8 cellular contexts compared by ENCODE assay signal in genomic region chr6:151036211-151036721, GRCh38.
A peak's percentile ranks its signal among the peaks of the same experiment; 100 is the strongest.
DNase-seq lines count a peak whose midpoint lies in the region; ATAC-seq, FAIRE-seq and TF ChIP-seq lines count a peak whose summit lies in the region.
"Not testable (repeated sequence)": the region's sequence is repeated elsewhere in the genome, so short reads cannot be mapped to it uniquely, and the experiment has no call there.

No MANE protein-coding gene starts in this region.

- not testable (repeated sequence) for H3K4me2 ChIP-seq in IMR-90 (ENCODE audit: low read depth, low read length)
- H3K4me2 ChIP-seq in HepG2 (ENCODE audit: low read depth, low read length) = peak overlapping the region; percentile 36

- H3K4me1 Mint-ChIP-seq in MCF 10A (ENCODE audit: insufficient read depth, unreplicated experiment) = peaks cover 23% of the 10 kb centered on the region

- H3K36me3 ChIP-seq in IMR-90 (ENCODE audit: control insufficient read depth, insufficient read depth, low read length) (peaks cover 31% of the 10 kb centered on the region), HepG2 (replicated peaks in 1 of 2; ENCODE audit: control insufficient read depth in 1 of 2, insufficient read depth in 2 of 2, low read length in 2 of 2) (peaks cover 9 to 39% of the 10 kb centered on the region in 2 experiments)
- not testable (repeated sequence) for H3K36me3 ChIP-seq in uterus

- H3K79me2 ChIP-seq in HepG2 (ENCODE audit: insufficient read depth, low read length) = not testable (repeated sequence)

- H3K4me3 Mint-ChIP-seq in MCF 10A (ENCODE audit: unreplicated experiment) = peak overlapping the region; percentile 38

- not testable (repeated sequence) for H3K14ac ChIP-seq in IMR-90 (replicated peaks; ENCODE audit: low read depth, low read length)

- not testable (repeated sequence) for BruUV-seq in IMR-90 (replicated peaks; lab: Mats Ljungman, UMichigan); MCF 10A (replicated peaks; lab: Mats Ljungman, UMichigan); HepG2 (replicated peaks; lab: Mats Ljungman, UMichigan)

- H3K27ac Mint-ChIP-seq in MCF 10A (ENCODE audit: low read depth, unreplicated experiment) = peak overlapping the region; percentile 84

- H4K91ac ChIP-seq in IMR-90 (ENCODE audit: insufficient read depth, low read depth, low read length) = peak overlapping the region; percentile 25; the same call in 1 of the 2 replicates

- not testable (repeated sequence) for ATAC-seq in IMR-90 (ENCODE audit: low read depth); HepG2

- H3K4me1 ChIP-seq in IMR-90 (ENCODE audit: control insufficient read depth, insufficient read depth, low read length) = peaks cover 15% of the 10 kb centered on the region
- H3K4me1 ChIP-seq in HepG2 (ENCODE audit: insufficient read depth, low read length) = peaks cover 64% of the 10 kb centered on the region
- H3K4me1 ChIP-seq in uterus = not testable (repeated sequence)

- TF ChIP-seq CTCF in IMR-90 (conservative IDR thresholded peaks at IDR 0.05; ENCODE audit: low read depth, low read length); MCF 10A (IDR thresholded peaks at IDR 0.05; ENCODE audit: unreplicated experiment); fibroblast of mammary gland (conservative IDR thresholded peaks at IDR 0.05; ENCODE audit: control insufficient read depth, insufficient read depth, low read depth, low read length); HepG2 (CRISPR knock-in tag; IDR thresholded peaks at IDR 0.05); uterus (IDR thresholded peaks at IDR 0.05): not testable (repeated sequence)

- H4K20me1 ChIP-seq in IMR-90 (ENCODE audit: insufficient read depth, low read length); HepG2 (ENCODE audit: insufficient read depth, low read length): not testable (repeated sequence)

- H4K5ac ChIP-seq in IMR-90 (ENCODE audit: low read depth, low read length) = not testable (repeated sequence)

- not testable (repeated sequence) for H3K27me3 ChIP-seq in IMR-90 (ENCODE audit: control insufficient read depth, insufficient read depth, low read length); HepG2 (ENCODE audit: control insufficient read depth in 1 of 2, insufficient read depth in 2 of 2, low read length in 2 of 2); uterus

- peak overlapping the region; percentile 62; the same call in 1 of the 2 replicates for H2BK20ac ChIP-seq in IMR-90 (ENCODE audit: low read depth, low read length)

- not testable (repeated sequence) for H2AK9ac ChIP-seq in IMR-90 (replicated peaks; ENCODE audit: low read depth, low read length, poor library complexity)

- not testable (repeated sequence) for H3K9me3 Mint-ChIP-seq in MCF 10A (ENCODE audit: unreplicated experiment)

- peak overlapping the region; percentile 50; the same call in 1 of the 2 replicates for H2AK5ac ChIP-seq in IMR-90 (ENCODE audit: low read depth, low read length)

- H3K4me3 ChIP-seq in IMR-90 (ENCODE audit: insufficient read depth, low read depth, low read length); fibroblast of mammary gland (ENCODE audit: control insufficient read depth, low read depth, low read length); HepG2 (replicated peaks in 1 of 3; ENCODE audit: insufficient read depth in 1 of 3, low read depth in 2 of 3, low read length in 3 of 3); uterus: not testable (repeated sequence)

- intact Hi-C loops in IMR-90 (cut with micrococcal nuclease); uterus (cut with DNase I; ENCODE audit: low total_unique reads): not testable (repeated sequence)
- intact Hi-C loops in MCF 10A (cut with micrococcal nuclease) = loop anchor here (2.0 kb wide), 1 partner anchor 25 kb away; no protein-coding TSS in a partner anchor
- intact Hi-C loops in HepG2 (cut with micrococcal nuclease; ENCODE audit: unreplicated experiment) = loop anchor here (2.0 kb wide), 1 partner anchor 33 kb away; no protein-coding TSS in a partner anchor

- H3K9me1 ChIP-seq in IMR-90 (ENCODE audit: insufficient read depth, low read length) = peaks cover 18% of the 10 kb centered on the region

- POLR2A ChIA-PET in IMR-90 (lab: Charles Lee; ENCODE audit: unreplicated experiment) = not testable (repeated sequence)
- POLR2A ChIA-PET in MCF 10A (lab: Yijun Ruan, JAX) = interaction anchor here (0.6 to 2.1 kb wide), 8 partner anchors 10 to 918 kb away, joined by 3 to 16 read pairs (median 6); no protein-coding TSS in a partner anchor
- POLR2A ChIA-PET in HepG2 (lab: Yijun Ruan, JAX) = interaction anchor here (0.6 to 1.4 kb wide), 10 partner anchors 8 to 169 kb away, joined by 3 to 10 read pairs (median 4); no protein-coding TSS in a partner anchor

- not testable (repeated sequence) for H2AFZ ChIP-seq in IMR-90 (replicated peaks; ENCODE audit: low read length, poor library complexity); HepG2 (ENCODE audit: low read length)

- not testable (repeated sequence) for TF ChIP-seq POLR2A in IMR-90 (IDR thresholded peaks at IDR 0.05; ENCODE audit: low read depth, low read length); HepG2 (IDR thresholded peaks at IDR 0.05; ENCODE audit: insufficient read depth in 1 of 2, low read depth in 2 of 2, low read length in 2 of 2); uterus (IDR thresholded peaks at IDR 0.05)

- peak overlapping the region; percentile 60; the same call in 1 of the 2 replicates for H3K4ac ChIP-seq in IMR-90 (ENCODE audit: low read depth, low read length)

- peak overlapping the region; percentile 34; the same call in 1 of the 2 replicates for H3K9ac ChIP-seq in IMR-90 (ENCODE audit: low read depth, low read length)
- peak overlapping the region; percentile 80 for H3K9ac ChIP-seq in HepG2 (ENCODE audit: insufficient read depth, low read depth, low read length)

- peak overlapping the region; percentile 49 to 50; a peak in 2 of 4 replicates for H4K8ac ChIP-seq in IMR-90 (ENCODE audit: low read depth in 2 of 2, low read length in 2 of 2)

- peak overlapping the region; percentile 53; the same call in 1 of the 3 replicates for H2BK15ac ChIP-seq in IMR-90 (ENCODE audit: low read depth, low read length)

- H3K36me3 Mint-ChIP-seq in MCF 10A (ENCODE audit: insufficient read depth, unreplicated experiment) = peaks cover 47% of the 10 kb centered on the region

- H3K23ac ChIP-seq in IMR-90 (ENCODE audit: low read depth, low read length) = peak overlapping the region; percentile 42; the same call in 1 of the 2 replicates

- WGBS in IMR-90 (ENCODE audit: extremely low coverage in 2 of 2, insufficient read length in 1 of 2), 2 experiments = no CpG with 5 or more reads among the region's 3 CpGs
- 7% methylated on average over 3 of the region's 3 CpGs for WGBS in HepG2 (ENCODE audit: low lambda C conversion rate)

- in situ Hi-C loops in IMR-90 (cut with MboI; ENCODE audit: low sequenced_read_pairs); HepG2 (cut with HindIII; ENCODE audit: extremely low pct_ligation_motif_present, low pct_unique_long_range_greater_than_20kb): not testable (repeated sequence)

- H2BK5ac ChIP-seq in IMR-90 (ENCODE audit: low read depth, low read length, poor library complexity, severe bottlenecking) = peak overlapping the region; percentile 79

- peak overlapping the region; percentile 86; the same call in 1 of the 2 replicates for H3K18ac ChIP-seq in IMR-90 (ENCODE audit: low read depth, low read length)

- not testable (repeated sequence) for FAIRE-seq in HepG2 (lab: Jason Lieb, UNC)

- H3K27ac ChIP-seq in IMR-90 (ENCODE audit: insufficient read depth, low read length) (peak overlapping the region; percentile 92), HepG2 (ENCODE audit: extremely low read length, insufficient read depth, low read length) (peak overlapping the region; percentile 96), uterus (peak overlapping the region; percentile 8 to 50)

- not testable (repeated sequence) for H3K9me3 ChIP-seq in IMR-90 (ENCODE audit: control insufficient read depth, insufficient read depth, low read length); HepG2 (ENCODE audit: low read length); uterus

- peaks cover 13 to 32% of the 10 kb centered on the region in 2 experiments for H3K79me1 ChIP-seq in IMR-90 (ENCODE audit: low read depth in 1 of 2, low read length in 2 of 2)

- CTCF ChIA-PET in IMR-90 (lab: Yijun Ruan, JAX) = interaction anchor here (0.6 kb wide), 1 partner anchor 141 kb away, joined by 3 read pairs; no protein-coding TSS in a partner anchor
- CTCF ChIA-PET in MCF 10A (lab: Yijun Ruan, JAX); HepG2 (lab: Yijun Ruan, JAX; ENCODE audit: low intra/inter-chr PET ratio, low total read pairs): not testable (repeated sequence)

- peak; percentile 78 for DNase-seq in DMS53 (lab: John Stamatoyannopoulos, UW)
- peak; percentile 97 for DNase-seq in IMR-90
- peak; percentile 84 to 92 for DNase-seq in SW 1271 (lab: John Stamatoyannopoulos, UW)
- DNase-seq in MCF 10A (ENCODE audit: unreplicated experiment) = peak; percentile 88
- DNase-seq in fibroblast of mammary gland (ENCODE audit: low read depth) = peak; percentile 98
- DNase-seq in HepG2 (ENCODE audit: low spot score) = peak; percentile 98
- DNase-seq in pulmonary artery endothelial cell (ENCODE audit: low read depth, low spot score) = peak; percentile 93
- DNase-seq in uterus = not testable (repeated sequence)

- H2BK120ac ChIP-seq in IMR-90 (ENCODE audit: low read depth, low read length) = peak overlapping the region; percentile 51; the same call in 1 of the 2 replicates

- peak; percentile 23 for TF ChIP-seq RAD21 in IMR-90 (IDR thresholded peaks at IDR 0.05; ENCODE audit: low read length)
- not testable (repeated sequence) for TF ChIP-seq RAD21 in HepG2 (CRISPR knock-in tag; IDR thresholded peaks at IDR 0.05)

- not testable (repeated sequence) for H3K27me3 Mint-ChIP-seq in MCF 10A (ENCODE audit: insufficient read depth, unreplicated experiment)

- dilution Hi-C loops in IMR-90 (cut with HindIII; ENCODE audit: low sequenced_read_pairs, unreplicated experiment) = not testable (repeated sequence)

- peak overlapping the region; percentile 8; the same call in 1 of the 2 replicates for H3K56ac ChIP-seq in IMR-90 (ENCODE audit: extremely low read depth, insufficient read depth, low read length)

- TF ChIP-seq EP300 in HepG2 (IDR thresholded peaks at IDR 0.05; ENCODE audit: low read depth in 2 of 2, low read length in 2 of 2) = peak in 1 of 2 experiments; percentile 88; a peak in 2 of 4 replicates
- peak; percentile 80; the same call in 1 of the 2 replicates for TF ChIP-seq EP300 in HepG2 (CRISPR knock-in tag; IDR thresholded peaks at IDR 0.05; ENCODE audit: borderline replicate concordance)

TF ChIP-seq in IMR-90, 13 proteins besides CTCF, POLR2A, EP300 and RAD21 (continues in another document):
- TF ChIP-seq MXI1 (IDR thresholded peaks at IDR 0.05; ENCODE audit: borderline replicate concordance, low read depth, low read length) = 0 out of 2 replicates have a peak, but pooled peaks have one; percentile 20

TF ChIP-seq in HepG2, 621 proteins besides CTCF, POLR2A, EP300 and RAD21 (continues in another document):
- TF ChIP-seq NR2F6 (IDR thresholded peaks at IDR 0.05) (peak; percentile 63), NR2F6 (CRISPR knock-in tag; IDR thresholded peaks at IDR 0.05) (peak; percentile 80)

Comparison
In these comparisons a context has a peak if more than half of its experiments do, and no peak if none do; other contexts are left out.
1. H3K27ac ChIP-seq: peak in every context shown above with its lines; median percentile 96 in HepG2; 92 in IMR-90; 29 in uterus.